1 cellular context compared by ENCODE assay signal in the genomic region with DNA sequence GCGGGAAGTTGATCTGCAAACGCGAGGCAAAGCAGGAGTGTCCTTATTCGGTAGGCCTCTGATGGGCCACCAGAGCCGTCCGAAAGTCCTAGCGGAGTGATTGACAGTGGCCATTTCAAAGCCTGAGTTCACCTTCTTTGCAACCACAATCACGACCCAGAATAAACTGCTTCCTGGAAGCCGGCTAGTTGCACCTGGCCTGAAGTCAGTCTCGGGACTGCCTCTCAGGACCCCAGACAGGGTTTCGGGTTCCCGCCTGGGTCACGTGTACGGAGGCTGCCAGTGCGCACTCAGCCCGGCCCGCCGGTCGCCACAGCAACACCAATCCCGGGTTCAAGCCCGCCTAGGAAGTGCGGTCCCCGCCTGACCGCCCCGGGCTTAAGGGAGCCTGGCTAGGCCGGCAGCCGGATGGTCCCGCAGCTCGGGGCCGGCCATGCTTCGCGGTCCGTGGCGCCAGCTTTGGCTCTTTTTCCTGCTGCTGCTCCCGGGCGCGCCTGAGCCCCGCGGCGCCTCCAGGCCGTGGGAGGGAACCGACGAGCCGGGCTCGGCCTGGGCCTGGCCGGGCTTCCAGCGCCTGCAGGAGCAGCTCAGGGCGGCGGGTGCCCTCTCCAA.
TF ChIP-seq lines count a peak whose summit lies in the region.

A gene with protein sequence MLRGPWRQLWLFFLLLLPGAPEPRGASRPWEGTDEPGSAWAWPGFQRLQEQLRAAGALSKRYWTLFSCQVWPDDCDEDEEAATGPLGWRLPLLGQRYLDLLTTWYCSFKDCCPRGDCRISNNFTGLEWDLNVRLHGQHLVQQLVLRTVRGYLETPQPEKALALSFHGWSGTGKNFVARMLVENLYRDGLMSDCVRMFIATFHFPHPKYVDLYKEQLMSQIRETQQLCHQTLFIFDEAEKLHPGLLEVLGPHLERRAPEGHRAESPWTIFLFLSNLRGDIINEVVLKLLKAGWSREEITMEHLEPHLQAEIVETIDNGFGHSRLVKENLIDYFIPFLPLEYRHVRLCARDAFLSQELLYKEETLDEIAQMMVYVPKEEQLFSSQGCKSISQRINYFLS (plus strand): TSS at position 375 of the 612 bp plus-strand sequence. CDS start 59 bp downstream, at position 434.

TF ChIP-seq in HepG2, 621 proteins besides CTCF, POLR2A, EP300 and RAD21 (continued from another document):
- TF ChIP-seq ZNF138 (CRISPR knock-in tag; IDR thresholded peaks at IDR 0.05; ENCODE audit: low read depth): peak; percentile 32; the same call in 1 of the 2 replicates
- TF ChIP-seq SALL1 (CRISPR knock-in tag; IDR thresholded peaks at IDR 0.05): peak; percentile 68
- TF ChIP-seq ZSCAN22 (CRISPR knock-in tag; IDR thresholded peaks at IDR 0.05): no peak; the same call in 1 of the 2 replicates
- no peak; the same call in 1 of the 2 replicates for TF ChIP-seq ZNF543 (CRISPR knock-in tag; IDR thresholded peaks at IDR 0.05)
- TF ChIP-seq, protein P1, sequence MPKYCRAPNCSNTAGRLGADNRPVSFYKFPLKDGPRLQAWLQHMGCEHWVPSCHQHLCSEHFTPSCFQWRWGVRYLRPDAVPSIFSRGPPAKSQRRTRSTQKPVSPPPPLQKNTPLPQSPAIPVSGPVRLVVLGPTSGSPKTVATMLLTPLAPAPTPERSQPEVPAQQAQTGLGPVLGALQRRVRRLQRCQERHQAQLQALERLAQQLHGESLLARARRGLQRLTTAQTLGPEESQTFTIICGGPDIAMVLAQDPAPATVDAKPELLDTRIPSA (CRISPR knock-in tag; IDR thresholded peaks at IDR 0.05; ENCODE audit: borderline replicate concordance): no peak
- peak; percentile 70 for TF ChIP-seq KMT2B (CRISPR knock-in tag; IDR thresholded peaks at IDR 0.05)
- TF ChIP-seq NFIB (CRISPR knock-in tag; IDR thresholded peaks at IDR 0.05; ENCODE audit: borderline replicate concordance): no peak
- TF ChIP-seq, protein P2, sequence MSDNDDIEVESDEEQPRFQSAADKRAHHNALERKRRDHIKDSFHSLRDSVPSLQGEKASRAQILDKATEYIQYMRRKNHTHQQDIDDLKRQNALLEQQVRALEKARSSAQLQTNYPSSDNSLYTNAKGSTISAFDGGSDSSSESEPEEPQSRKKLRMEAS (IDR thresholded peaks at IDR 0.05): peak; percentile 87
- TF ChIP-seq MXI1 (IDR thresholded peaks at IDR 0.05; ENCODE audit: borderline replicate concordance, low read depth, low read length): peak; percentile 82; the same call in 1 of the 3 replicates
- TF ChIP-seq, protein P3, sequence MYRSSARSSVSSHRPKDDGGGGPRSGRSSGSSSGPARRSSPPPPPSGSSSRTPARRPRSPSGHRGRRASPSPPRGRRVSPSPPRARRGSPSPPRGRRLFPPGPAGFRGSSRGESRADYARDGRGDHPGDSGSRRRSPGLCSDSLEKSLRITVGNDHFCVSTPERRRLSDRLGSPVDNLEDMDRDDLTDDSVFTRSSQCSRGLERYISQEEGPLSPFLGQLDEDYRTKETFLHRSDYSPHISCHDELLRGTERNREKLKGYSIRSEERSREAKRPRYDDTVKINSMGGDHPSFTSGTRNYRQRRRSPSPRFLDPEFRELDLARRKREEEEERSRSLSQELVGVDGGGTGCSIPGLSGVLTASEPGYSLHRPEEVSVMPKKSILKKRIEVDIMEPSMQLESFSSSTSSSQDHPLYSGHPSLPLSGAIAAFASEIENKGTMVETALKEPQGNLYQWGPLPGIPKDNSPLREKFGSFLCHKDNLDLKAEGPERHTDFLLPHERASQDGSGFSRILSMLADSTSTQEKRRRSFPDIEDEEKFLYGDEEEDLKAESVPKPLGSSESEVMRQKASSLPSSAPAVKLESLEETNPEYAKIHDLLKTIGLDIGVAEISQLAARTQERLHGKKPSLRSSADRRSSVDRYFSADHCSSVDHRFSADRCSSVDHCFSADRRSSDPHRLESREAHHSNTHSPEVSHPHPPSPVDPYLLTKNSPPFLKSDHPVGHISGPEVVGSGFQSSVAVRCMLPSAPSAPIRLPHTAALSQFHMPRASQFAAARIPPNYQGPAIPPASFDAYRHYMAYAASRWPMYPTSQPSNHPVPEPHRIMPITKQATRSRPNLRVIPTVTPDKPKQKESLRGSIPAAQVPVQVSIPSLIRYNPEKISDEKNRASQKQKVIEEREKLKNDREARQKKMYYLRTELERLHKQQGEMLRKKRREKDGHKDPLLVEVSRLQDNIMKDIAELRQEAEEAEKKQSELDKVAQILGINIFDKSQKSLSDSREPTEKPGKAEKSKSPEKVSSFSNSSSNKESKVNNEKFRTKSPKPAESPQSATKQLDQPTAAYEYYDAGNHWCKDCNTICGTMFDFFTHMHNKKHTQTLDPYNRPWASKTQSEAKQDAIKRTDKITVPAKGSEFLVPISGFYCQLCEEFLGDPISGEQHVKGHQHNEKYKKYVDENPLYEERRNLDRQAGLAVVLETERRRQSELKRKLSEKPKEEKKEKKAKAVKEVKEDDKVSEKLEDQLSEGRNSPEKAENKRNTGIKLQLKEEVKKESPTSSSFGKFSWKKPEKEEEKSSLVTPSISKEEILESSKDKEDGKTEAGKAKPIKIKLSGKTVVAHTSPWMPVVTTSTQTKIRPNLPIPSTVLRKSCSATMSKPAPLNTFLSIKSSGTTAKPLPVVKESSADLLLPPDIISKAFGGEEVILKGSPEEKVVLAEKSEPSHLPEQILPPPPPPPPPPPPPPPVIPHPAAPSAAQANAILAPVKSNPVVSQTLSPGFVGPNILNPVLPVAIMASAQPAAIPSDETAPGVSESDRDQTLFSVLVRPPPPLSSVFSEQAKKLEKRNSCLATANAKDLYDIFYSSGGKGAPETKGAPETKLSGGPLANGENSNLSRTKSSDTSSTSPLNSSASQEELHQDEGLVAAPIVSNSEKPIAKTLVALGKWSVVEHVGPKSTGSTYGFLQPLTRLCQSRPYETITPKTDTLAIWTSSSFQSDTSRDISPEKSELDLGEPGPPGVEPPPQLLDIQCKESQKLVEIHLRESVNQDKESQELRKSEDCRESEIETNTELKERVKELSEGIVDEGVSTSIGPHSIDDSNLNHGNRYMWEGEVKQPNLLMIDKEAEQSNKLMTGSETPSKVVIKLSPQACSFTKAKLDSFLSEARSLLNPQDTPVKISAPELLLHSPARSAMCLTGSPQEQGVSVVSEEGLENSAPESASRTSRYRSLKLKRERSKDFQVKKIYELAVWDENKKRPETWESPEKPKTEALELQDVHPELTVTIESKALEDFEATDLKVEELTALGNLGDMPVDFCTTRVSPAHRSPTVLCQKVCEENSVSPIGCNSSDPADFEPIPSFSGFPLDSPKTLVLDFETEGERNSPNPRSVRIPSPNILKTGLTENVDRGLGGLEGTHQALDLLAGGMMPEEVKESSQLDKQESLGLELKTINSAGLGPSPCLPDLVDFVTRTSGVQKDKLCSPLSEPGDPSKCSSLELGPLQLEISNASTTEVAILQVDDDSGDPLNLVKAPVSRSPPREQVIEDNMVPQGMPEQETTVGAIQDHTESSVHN (CRISPR knock-in tag; IDR thresholded peaks at IDR 0.05): no peak
- TF ChIP-seq SSRP1 (CRISPR knock-in tag; IDR thresholded peaks at IDR 0.05): no peak
- TF ChIP-seq CBX2 (IDR thresholded peaks at IDR 0.05; ENCODE audit: low read depth, low read length): no peak
- TF ChIP-seq CBX2 (CRISPR knock-in tag; IDR thresholded peaks at IDR 0.05; ENCODE audit: low read depth): no peak
- TF ChIP-seq TCF12 (IDR thresholded peaks at IDR 0.05): no peak
- 0 out of 2 replicates have a peak, but pooled peaks have one; percentile 40 for TF ChIP-seq TCF12 (CRISPR knock-in tag; IDR thresholded peaks at IDR 0.05)
- peak; percentile 83; the same call in 1 of the 2 replicates for TF ChIP-seq MED13 (CRISPR knock-in tag; IDR thresholded peaks at IDR 0.05)
- TF ChIP-seq, protein P4, sequence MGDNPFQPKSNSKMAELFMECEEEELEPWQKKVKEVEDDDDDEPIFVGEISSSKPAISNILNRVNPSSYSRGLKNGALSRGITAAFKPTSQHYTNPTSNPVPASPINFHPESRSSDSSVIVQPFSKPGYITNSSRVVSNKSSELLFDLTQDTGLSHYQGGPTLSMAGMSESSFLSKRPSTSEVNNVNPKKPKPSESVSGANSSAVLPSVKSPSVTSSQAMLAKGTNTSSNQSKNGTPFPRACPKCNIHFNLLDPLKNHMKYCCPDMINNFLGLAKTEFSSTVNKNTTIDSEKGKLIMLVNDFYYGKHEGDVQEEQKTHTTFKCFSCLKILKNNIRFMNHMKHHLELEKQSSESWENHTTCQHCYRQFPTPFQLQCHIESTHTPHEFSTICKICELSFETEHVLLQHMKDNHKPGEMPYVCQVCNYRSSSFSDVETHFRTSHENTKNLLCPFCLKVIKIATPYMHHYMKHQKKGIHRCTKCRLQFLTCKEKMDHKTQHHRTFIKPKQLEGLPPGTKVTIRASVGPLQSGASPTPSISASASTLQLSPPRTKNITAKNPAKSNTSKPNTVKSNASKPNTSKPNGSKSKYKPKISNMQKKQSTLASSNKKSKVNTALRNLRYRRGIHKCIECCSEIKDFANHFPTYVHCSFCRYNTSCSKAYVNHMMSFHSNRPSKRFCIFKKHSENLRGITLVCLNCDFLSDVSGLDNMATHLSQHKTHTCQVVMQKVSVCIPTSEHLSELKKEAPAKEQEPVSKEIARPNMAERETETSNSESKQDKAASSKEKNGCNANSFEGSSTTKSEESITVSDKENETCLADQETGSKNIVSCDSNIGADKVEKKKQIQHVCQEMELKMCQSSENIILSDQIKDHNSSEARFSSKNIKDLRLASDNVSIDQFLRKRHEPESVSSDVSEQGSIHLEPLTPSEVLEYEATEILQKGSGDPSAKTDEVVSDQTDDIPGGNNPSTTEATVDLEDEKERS (CRISPR knock-in tag; IDR thresholded peaks at IDR 0.05): no peak; the same call in 1 of the 2 replicates
- TF ChIP-seq, protein P5, sequence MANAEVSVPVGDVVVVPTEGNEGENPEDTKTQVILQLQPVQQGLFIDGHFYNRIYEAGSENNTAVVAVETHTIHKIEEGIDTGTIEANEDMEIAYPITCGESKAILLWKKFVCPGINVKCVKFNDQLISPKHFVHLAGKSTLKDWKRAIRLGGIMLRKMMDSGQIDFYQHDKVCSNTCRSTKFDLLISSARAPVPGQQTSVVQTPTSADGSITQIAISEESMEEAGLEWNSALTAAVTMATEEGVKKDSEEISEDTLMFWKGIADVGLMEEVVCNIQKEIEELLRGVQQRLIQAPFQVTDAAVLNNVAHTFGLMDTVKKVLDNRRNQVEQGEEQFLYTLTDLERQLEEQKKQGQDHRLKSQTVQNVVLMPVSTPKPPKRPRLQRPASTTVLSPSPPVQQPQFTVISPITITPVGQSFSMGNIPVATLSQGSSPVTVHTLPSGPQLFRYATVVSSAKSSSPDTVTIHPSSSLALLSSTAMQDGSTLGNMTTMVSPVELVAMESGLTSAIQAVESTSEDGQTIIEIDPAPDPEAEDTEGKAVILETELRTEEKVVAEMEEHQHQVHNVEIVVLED (CRISPR knock-in tag; IDR thresholded peaks at IDR 0.05; ENCODE audit: borderline replicate concordance): peak; percentile 35; the same call in 1 of the 2 replicates
